14 cellular contexts compared by ENCODE assay signal in genomic region chr19:35704218-35704617, GRCh38. TPM values are rescaled to one million over a fixed set of nuclear protein-coding genes. Genes with fewer than 3 reads are reported as not detected.
A peak's percentile ranks its signal among the peaks of the same experiment; 100 is the strongest.
DNase-seq lines count a peak whose midpoint lies in the region; ATAC-seq and TF ChIP-seq lines count a peak whose summit lies in the region.
"Had no signal": no experiment of that assay in that cellular context is flagged by ENCODE, and none has a peak within 500 bp of the region (broad histone marks: within the 10 kb centered on the region; RNA-seq: fewer than 3 reads in every experiment).

TSS of gene ZBTB32 (plus strand) at chr19:35704558. CDS start at chr19:35714627, 10,069 bp downstream.

- H3K9me3 ChIP-seq in DND-41 (ENCODE audit: insufficient read depth, low read length, severe bottlenecking) (no peaks in the 10 kb centered on the region), HEK293 (ENCODE audit: control insufficient read depth, insufficient read depth, low read depth, low read length) (no peaks in the 10 kb centered on the region)
- H3K9me3 ChIP-seq: tibial artery had no signal

- CTCF ChIA-PET in HEK293 (lab: Yijun Ruan, JAX), result interaction anchor here (0.6 to 5.7 kb wide), 7 partner anchors 8 to 416 kb away, joined by 3 to 46 read pairs (median 4); no protein-coding TSS in a partner anchor

- H3K9me3 Mint-ChIP-seq in activated T-helper 17 cell treated with anti-CD3 and anti-CD28 coated beads, Interleukin-2, amount 50 U/mL, for 72 hours, result no peaks in the 10 kb centered on the region

- H3K4me1 ChIP-seq in DND-41 (ENCODE audit: insufficient read depth, low read length) (peaks cover 18% of the 10 kb centered on the region), HEK293 (ENCODE audit: control insufficient read depth, insufficient read depth, low read length) (peaks cover 6% of the 10 kb centered on the region)

- no peak within 1 kb of the TSS for H3K9ac ChIP-seq in DND-41 (ENCODE audit: low read depth, low read length)
- H3K9ac ChIP-seq: KMS-11 had no signal

- no peak within 1 kb of the TSS for H3K4me3 Mint-ChIP-seq in activated T-helper 17 cell treated with anti-CD3 and anti-CD28 coated beads, Interleukin-2, amount 50 U/mL, for 72 hours

- no peaks in the 10 kb centered on the region for H4K20me1 ChIP-seq in DND-41 (ENCODE audit: insufficient read depth, low read length)

- DNase-seq in DND-41, result no peak
- DNase-seq in iPS-NIHi7 (ENCODE audit: extremely low spot score), result peak; percentile 90
- no peak for DNase-seq in T-helper 9 cell
- no peak for DNase-seq in NCI-H2029 (lab: John Stamatoyannopoulos, UW)
- DNase-seq: stimulated activated CD4-positive, alpha-beta T cell treated with anti-CD3 and anti-CD28 coated beads, Interleukin-12 subunit alpha, Interleukin-12 subunit beta, amount 100 ng/mL, for 4 hours; tibial artery had no signal

- peaks cover 5% of the 10 kb centered on the region for H3K4me1 Mint-ChIP-seq in activated T-helper 17 cell treated with anti-CD3 and anti-CD28 coated beads, Interleukin-2, amount 50 U/mL, for 72 hours

- H3K36me3 ChIP-seq in DND-41 (ENCODE audit: insufficient read depth, low read length) (no peaks in the 10 kb centered on the region), HEK293 (ENCODE audit: control insufficient read depth in 2 of 2, insufficient read depth in 1 of 2, low read length in 2 of 2) (no peaks in the 10 kb centered on the region; a peak in 1 of 3 replicates)
- H3K36me3 ChIP-seq: tibial artery had no signal

- no peaks in the 10 kb centered on the region for H3K27me3 Mint-ChIP-seq in activated T-helper 17 cell treated with anti-CD3 and anti-CD28 coated beads, Interleukin-2, amount 50 U/mL, for 72 hours

- no peaks in the 10 kb centered on the region for H3K79me2 ChIP-seq in DND-41 (ENCODE audit: insufficient read depth, low read length)

- ATAC-seq in DND-41 (ENCODE audit: insufficient read depth, low read depth) (no peak), HG03025 (IDR thresholded peaks at IDR 0.05; ENCODE audit: low FRiP score, unreplicated experiment) (no peak), GM21786 (IDR thresholded peaks at IDR 0.05; ENCODE audit: unreplicated experiment) (no peak)
- no peak for ATAC-seq in activated T-helper 17 cell treated with anti-CD3 and anti-CD28 coated beads, Interleukin-2, amount 50 U/mL, for 72 hours (replicated peaks)

- no peak within 1 kb of the TSS for H3K27ac Mint-ChIP-seq in activated T-helper 17 cell treated with anti-CD3 and anti-CD28 coated beads, Interleukin-2, amount 50 U/mL, for 72 hours

- POLR2A ChIA-PET in HEK293 (lab: Yijun Ruan, JAX), result interaction anchor here (1.4 kb wide), 1 partner anchor 9 kb away, joined by 3 read pairs; no protein-coding TSS in a partner anchor

- peaks cover 5% of the 10 kb centered on the region for H3K36me3 Mint-ChIP-seq in activated T-helper 17 cell treated with anti-CD3 and anti-CD28 coated beads, Interleukin-2, amount 50 U/mL, for 72 hours (ENCODE audit: low read depth)
- H3K36me3 Mint-ChIP-seq: brain had no signal

- no peak within 1 kb of the TSS for H2AFZ ChIP-seq in DND-41 (ENCODE audit: low read depth, low read length)

- TF ChIP-seq CTCF in DND-41 (IDR thresholded peaks at IDR 0.05; ENCODE audit: borderline replicate concordance, extremely low read depth, low read length, poor library complexity, severe bottlenecking) (no peak), HEK293 (tag by site-specific recombination; IDR thresholded peaks at IDR 0.05) (no peak)

- H3K4me2 ChIP-seq in DND-41 (ENCODE audit: insufficient read depth, low read length), result peak within 1 kb of the TSS; percentile 78; the same call in 1 of the 2 replicates

- H3K27ac ChIP-seq in DND-41 (ENCODE audit: low read length), result no peak within 1 kb of the TSS
- H3K27ac ChIP-seq in HEK293 (ENCODE audit: extremely low read depth, low read depth, low read length), result no peak within 1 kb of the TSS
- H3K27ac ChIP-seq: KMS-11 had no signal

- no peak within 1 kb of the TSS for H3K4me3 ChIP-seq in DND-41 (ENCODE audit: low read depth in 1 of 2, low read length in 2 of 2)
- no peak within 1 kb of the TSS for H3K4me3 ChIP-seq in HEK293 (ENCODE audit: low read depth, low read length)

- H3K27me3 ChIP-seq in DND-41 (ENCODE audit: insufficient read depth, low read length, poor library complexity), result peaks cover 6% of the 10 kb centered on the region

TF ChIP-seq in HEK293, 187 proteins besides CTCF, POLR2A, EP300 and RAD21:
- TF ChIP-seq, protein P1, sequence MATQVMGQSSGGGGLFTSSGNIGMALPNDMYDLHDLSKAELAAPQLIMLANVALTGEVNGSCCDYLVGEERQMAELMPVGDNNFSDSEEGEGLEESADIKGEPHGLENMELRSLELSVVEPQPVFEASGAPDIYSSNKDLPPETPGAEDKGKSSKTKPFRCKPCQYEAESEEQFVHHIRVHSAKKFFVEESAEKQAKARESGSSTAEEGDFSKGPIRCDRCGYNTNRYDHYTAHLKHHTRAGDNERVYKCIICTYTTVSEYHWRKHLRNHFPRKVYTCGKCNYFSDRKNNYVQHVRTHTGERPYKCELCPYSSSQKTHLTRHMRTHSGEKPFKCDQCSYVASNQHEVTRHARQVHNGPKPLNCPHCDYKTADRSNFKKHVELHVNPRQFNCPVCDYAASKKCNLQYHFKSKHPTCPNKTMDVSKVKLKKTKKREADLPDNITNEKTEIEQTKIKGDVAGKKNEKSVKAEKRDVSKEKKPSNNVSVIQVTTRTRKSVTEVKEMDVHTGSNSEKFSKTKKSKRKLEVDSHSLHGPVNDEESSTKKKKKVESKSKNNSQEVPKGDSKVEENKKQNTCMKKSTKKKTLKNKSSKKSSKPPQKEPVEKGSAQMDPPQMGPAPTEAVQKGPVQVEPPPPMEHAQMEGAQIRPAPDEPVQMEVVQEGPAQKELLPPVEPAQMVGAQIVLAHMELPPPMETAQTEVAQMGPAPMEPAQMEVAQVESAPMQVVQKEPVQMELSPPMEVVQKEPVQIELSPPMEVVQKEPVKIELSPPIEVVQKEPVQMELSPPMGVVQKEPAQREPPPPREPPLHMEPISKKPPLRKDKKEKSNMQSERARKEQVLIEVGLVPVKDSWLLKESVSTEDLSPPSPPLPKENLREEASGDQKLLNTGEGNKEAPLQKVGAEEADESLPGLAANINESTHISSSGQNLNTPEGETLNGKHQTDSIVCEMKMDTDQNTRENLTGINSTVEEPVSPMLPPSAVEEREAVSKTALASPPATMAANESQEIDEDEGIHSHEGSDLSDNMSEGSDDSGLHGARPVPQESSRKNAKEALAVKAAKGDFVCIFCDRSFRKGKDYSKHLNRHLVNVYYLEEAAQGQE (tag by site-specific recombination; IDR thresholded peaks at IDR 0.05), result peak; percentile 98
- no peak for TF ChIP-seq ZXDB (tag by site-specific recombination; IDR thresholded peaks at IDR 0.05)

RNA-seq across cellular contexts. Expression of gene ZBTB32, which starts in this region (rescaled TPM):
- 100 to 1,000 TPM; 138 to 217 TPM for total RNA-seq in activated T-helper 17 cell treated with anti-CD3 and anti-CD28 coated beads, Interleukin-2, amount 50 U/mL, for 72 hours
- total RNA-seq: liver, SK-MEL-5 had no signal
